ENCODE assay signal across 27 cellular contexts in the genomic region with DNA sequence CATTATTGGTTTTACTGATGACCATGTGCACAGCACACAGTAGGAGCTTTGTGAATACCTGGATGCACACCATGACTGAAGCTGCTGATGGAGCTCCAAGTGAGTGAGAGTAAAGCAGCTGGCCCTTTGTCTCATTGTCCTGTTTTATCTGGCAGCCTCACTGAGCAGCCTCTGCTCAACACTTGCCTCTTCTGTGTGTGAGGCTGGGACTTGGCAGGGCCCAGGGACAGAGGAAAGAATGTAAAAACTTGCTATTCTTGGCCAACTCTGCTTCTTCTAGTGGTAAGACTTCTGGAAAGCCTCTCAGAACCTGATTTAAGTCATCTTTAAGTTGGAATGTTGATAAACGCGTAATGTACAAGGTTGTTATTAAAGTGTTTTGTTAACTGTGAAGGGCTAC.
DNase-seq lines count a peak whose midpoint lies in the region; ATAC-seq, FAIRE-seq and TF ChIP-seq lines count a peak whose summit lies in the region.
"Had no signal": no experiment of that assay in that cellular context is flagged by ENCODE, and none has a peak within 500 bp of the region (broad histone marks: within the 10 kb centered on the region; RNA-seq: fewer than 3 reads in every experiment).

No MANE protein-coding gene starts in this region.

- in situ Hi-C loops in astrocyte of the cerebellum (cut with HindIII; ENCODE audit: low sequenced_read_pairs): no loop called here

- intact Hi-C loops in right cardiac atrium (cut with DNase I): no loop called here
- intact Hi-C loops in Right ventricle myocardium superior (cut with DNase I): no loop called here

- no peak for FAIRE-seq in frontal cortex (lab: Jason Lieb, UNC)

- H3K4me1 ChIP-seq in right cardiac atrium (ENCODE audit: control insufficient read depth, insufficient read depth, low read length): no peaks in the 10 kb centered on the region
- H3K4me1 ChIP-seq: Peyer's patch had no signal

- H3K4me3 ChIP-seq in right cardiac atrium (ENCODE audit: low read length) (no peak overlapping the region), astrocyte of the cerebellum (ENCODE audit: low read depth, low read length) (no peak overlapping the region)
- H3K4me3 ChIP-seq: BLaER1, GM23338, Peyer's patch had no signal

- no peak for ATAC-seq in right cardiac atrium
- no peak for ATAC-seq in Right ventricle myocardium superior (ENCODE audit: poor library complexity)
- ATAC-seq in GM18498 (IDR thresholded peaks at IDR 0.05; ENCODE audit: unreplicated experiment): no peak
- no peak for ATAC-seq in HG03378 (IDR thresholded peaks at IDR 0.05; ENCODE audit: unreplicated experiment)
- ATAC-seq: GM23338 had no signal

- H3K27ac ChIP-seq in right cardiac atrium (ENCODE audit: low read length): no peak overlapping the region
- H3K27ac ChIP-seq: BLaER1, Peyer's patch had no signal

- 68% methylated on average over 2 of the region's 2 CpGs for WGBS in right cardiac atrium

- TF ChIP-seq CTCF in astrocyte of the cerebellum (IDR thresholded peaks at IDR 0.05; ENCODE audit: low read depth, low read length, missing control alignments): no peak

- no peaks in the 10 kb centered on the region for H3K27me3 ChIP-seq in right cardiac atrium (ENCODE audit: control insufficient read depth, insufficient read depth)
- H3K27me3 ChIP-seq: BLaER1, Peyer's patch had no signal

- no peaks in the 10 kb centered on the region for H3K9me3 ChIP-seq in right cardiac atrium (ENCODE audit: control insufficient read depth, low read length)
- H3K9me3 ChIP-seq: BLaER1, Peyer's patch, SK-N-SH had no signal

- DNase-seq in right cardiac atrium (peak in 2 of 3 donors; percentile 43 to 50), Right ventricle myocardium superior (no peak), astrocyte of the cerebellum (ENCODE audit: low read depth) (peak; percentile 2), fibroblast of peridontal ligament (ENCODE audit: extremely low read depth) (peak; percentile 10), frontal cortex (ENCODE audit: low spot score in 2 of 2) (no peak), SHP77 (lab: John Stamatoyannopoulos, UW) (no peak)
- DNase-seq: 8988T; ACHN; CD4-positive, CD25-positive, alpha-beta regulatory T cell; DMS153; DND-41; H9; NCI-H1092; NCI-H1436; NCI-H187; NCI-H2081 treated with DMSO at 0.1 percent for 48 hours; NCI-H2171; NCI-H226; NCI-H510A; NCI-H69; OCI-M1; Peyer's patch; SK-N-SH had no signal

Comparison
In these comparisons a context has a peak if more than half of its experiments do, and no peak if none do; other contexts are left out.
1. DNase-seq: peak in right cardiac atrium (2 of 3), astrocyte of the cerebellum (single experiment) and fibroblast of peridontal ligament (single experiment); none in Right ventricle myocardium superior (single experiment), frontal cortex (0 of 2) and SHP77 (0 of 2).